ENCODE assay signal across 1 cellular context in the genomic region with DNA sequence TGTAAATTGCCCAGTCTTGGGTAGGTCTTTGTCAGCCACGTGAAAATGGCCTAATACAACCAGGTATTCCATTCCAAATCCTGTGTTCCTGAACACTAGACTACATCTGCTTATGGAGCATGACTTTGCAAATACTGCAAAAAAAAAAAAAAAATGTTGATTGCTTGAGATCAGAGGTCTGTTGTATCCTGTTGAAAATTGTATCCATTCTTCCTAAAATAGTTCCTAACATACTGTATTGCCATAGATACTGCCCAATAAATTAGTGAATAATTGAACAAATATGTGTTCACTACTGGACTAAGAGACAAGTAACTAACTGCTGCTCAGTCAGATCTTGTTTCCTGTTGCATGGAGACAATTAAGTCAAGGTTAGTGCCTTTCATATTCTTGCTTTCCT.
TF ChIP-seq lines count a peak whose summit lies in the region.

No MANE protein-coding gene starts in this region.

TF ChIP-seq in HepG2, 621 proteins besides CTCF, POLR2A, EP300 and RAD21:
- TF ChIP-seq MIER3 (CRISPR knock-in tag; IDR thresholded peaks at IDR 0.05; ENCODE audit: borderline replicate concordance) (no peak), SETDB1 (CRISPR knock-in tag; IDR thresholded peaks at IDR 0.05; ENCODE audit: borderline replicate concordance) (no peak), NFE2L2 (IDR thresholded peaks at IDR 0.05; ENCODE audit: low read length) (peak; percentile 32; the same call in 1 of the 2 replicates)
- TF ChIP-seq, protein P1, sequence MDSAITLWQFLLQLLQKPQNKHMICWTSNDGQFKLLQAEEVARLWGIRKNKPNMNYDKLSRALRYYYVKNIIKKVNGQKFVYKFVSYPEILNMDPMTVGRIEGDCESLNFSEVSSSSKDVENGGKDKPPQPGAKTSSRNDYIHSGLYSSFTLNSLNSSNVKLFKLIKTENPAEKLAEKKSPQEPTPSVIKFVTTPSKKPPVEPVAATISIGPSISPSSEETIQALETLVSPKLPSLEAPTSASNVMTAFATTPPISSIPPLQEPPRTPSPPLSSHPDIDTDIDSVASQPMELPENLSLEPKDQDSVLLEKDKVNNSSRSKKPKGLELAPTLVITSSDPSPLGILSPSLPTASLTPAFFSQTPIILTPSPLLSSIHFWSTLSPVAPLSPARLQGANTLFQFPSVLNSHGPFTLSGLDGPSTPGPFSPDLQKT (CRISPR knock-in tag; IDR thresholded peaks at IDR 0.05; ENCODE audit: borderline replicate concordance) = no peak
